Comparison of ENCODE assay signal across 11 cellular contexts in the genomic region with DNA sequence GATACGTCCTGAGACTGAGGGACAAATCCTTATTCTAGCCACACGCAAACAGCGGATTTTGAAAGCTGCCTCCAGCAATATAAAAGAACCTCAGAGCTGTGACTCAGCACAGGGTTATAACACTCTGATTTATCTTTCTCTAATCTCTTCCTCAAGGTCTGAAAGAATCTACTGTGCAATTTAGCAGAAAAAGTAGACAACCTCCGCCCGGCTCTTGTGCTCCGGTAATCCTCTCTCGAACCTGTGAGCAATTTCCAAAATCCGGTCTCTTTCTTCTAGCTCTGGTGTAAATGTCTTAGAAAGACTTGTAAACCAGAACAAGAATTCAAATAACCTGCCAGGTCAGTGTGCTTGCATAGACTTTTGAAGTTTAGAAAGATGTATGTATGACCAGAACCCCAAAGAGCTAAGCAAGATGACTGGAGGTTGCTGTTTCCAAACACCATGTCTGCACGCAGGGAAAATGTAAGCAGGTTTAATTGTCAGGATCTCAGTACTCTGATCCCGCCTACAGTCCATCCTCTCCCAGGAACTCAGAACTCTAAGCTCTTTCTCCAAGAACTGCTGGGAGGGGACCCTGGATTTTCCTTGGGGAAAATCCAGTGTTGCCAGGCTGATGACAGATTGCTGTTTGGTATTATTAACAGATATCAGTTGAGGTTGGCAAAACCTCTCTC.
DNase-seq lines count a peak whose midpoint lies in the region; ATAC-seq and TF ChIP-seq lines count a peak whose summit lies in the region.
"Had no signal": no experiment of that assay in that cellular context is flagged by ENCODE, and none has a peak within 500 bp of the region (broad histone marks: within the 10 kb centered on the region; RNA-seq: fewer than 3 reads in every experiment).

No MANE protein-coding gene starts in this region.

- H3K4me3 ChIP-seq in fibroblast of villous mesenchyme (ENCODE audit: low read depth, low read length) (peak overlapping the region; percentile 40), transverse colon (peak overlapping the region in 1 of 4 donors; percentile 20)
- H3K4me3 ChIP-seq: BLaER1 had no signal

- H3K9me3 ChIP-seq in transverse colon, result no peaks in the 10 kb centered on the region
- H3K9me3 ChIP-seq: BLaER1 had no signal

- H3K36me3 Mint-ChIP-seq in activated CD4-positive, alpha-beta T cell treated with anti-CD3 and anti-CD28 coated beads for 36 hours (ENCODE audit: low read depth), result no peaks in the 10 kb centered on the region
- H3K36me3 Mint-ChIP-seq in T-helper 1 cell treated with Interleukin-12 subunit alpha and Interleukin-12 subunit beta and Interleukin-4 antibody, amounts not matched to agents 30 μg/mL and 1 μg/mL, for 36 hours (ENCODE audit: low read depth), result peaks cover 2% of the 10 kb centered on the region

- H3K27me3 ChIP-seq in transverse colon, result no peaks in the 10 kb centered on the region
- H3K27me3 ChIP-seq: BLaER1 had no signal

- intact Hi-C loops in activated CD4-positive, alpha-beta T cell treated with anti-CD3 and anti-CD28 coated beads for 36 hours (cut with DNase I, micrococcal nuclease), result loop anchor here (5.0 to 10.0 kb wide), 4 partner anchors 339 to 786 kb away; a partner anchor contains a TSS
- intact Hi-C loops in transverse colon (cut with DNase I; ENCODE audit: low total_unique reads) (no loop called here), sciatic nerve (cut with DNase I) (no loop called here)

- in situ Hi-C loops in transverse colon (cut with MboI; ENCODE audit: low pct_ligation_motif_present in 1 of 4, low pct_unique_long_range_greater_than_20kb in 1 of 4, low sequenced_read_pairs in 3 of 4), result no loop called here

- peaks cover 14% of the 10 kb centered on the region for H3K4me1 Mint-ChIP-seq in activated CD4-positive, alpha-beta T cell treated with anti-CD3 and anti-CD28 coated beads for 36 hours
- H3K4me1 Mint-ChIP-seq in T-helper 1 cell treated with Interleukin-12 subunit alpha and Interleukin-12 subunit beta and Interleukin-4 antibody, amounts not matched to agents 30 μg/mL and 1 μg/mL, for 36 hours (ENCODE audit: low read depth), result peaks cover 26% of the 10 kb centered on the region

- H3K36me3 ChIP-seq in transverse colon, result no peaks in the 10 kb centered on the region
- H3K36me3 ChIP-seq: BLaER1 had no signal

- POLR2A ChIA-PET in activated CD4-positive, alpha-beta T cell treated with anti-CD3 and anti-CD28 coated beads for 36 hours (lab: Charles Lee), result no interaction called here

- TF ChIP-seq POLR2A in transverse colon (IDR thresholded peaks at IDR 0.05), result no peak

- peak overlapping the region; percentile 32 for H3K27ac Mint-ChIP-seq in activated CD4-positive, alpha-beta T cell treated with anti-CD3 and anti-CD28 coated beads for 36 hours
- peak overlapping the region; percentile 75 for H3K27ac Mint-ChIP-seq in T-helper 1 cell treated with Interleukin-12 subunit alpha and Interleukin-12 subunit beta and Interleukin-4 antibody, amounts not matched to agents 30 μg/mL and 1 μg/mL, for 36 hours

- TF ChIP-seq CTCF in fibroblast of villous mesenchyme (IDR thresholded peaks at IDR 0.05; ENCODE audit: insufficient read depth, low read depth, low read length) (no peak), transverse colon (IDR thresholded peaks at IDR 0.05) (no peak)

- TF ChIP-seq EP300 in transverse colon (IDR thresholded peaks at IDR 0.05; ENCODE audit: low read depth), result no peak

- 40 to 48% methylated on average over 3 to 10 of the region's 10 CpGs for WGBS in transverse colon (ENCODE audit: low coverage in 1 of 2), 2 donors

- peak; percentile 7 for DNase-seq in activated CD4-positive, alpha-beta T cell treated with anti-CD3 and anti-CD28 coated beads for 36 hours
- no peak for DNase-seq in activated CD4-positive, alpha-beta T cell treated with anti-CD3 and anti-CD28 coated beads for 1 hour
- peak; percentile 85 for DNase-seq in fibroblast of villous mesenchyme (ENCODE audit: low read depth)
- no peak for DNase-seq in transverse colon
- no peak for DNase-seq in HK-2 (ENCODE audit: unreplicated experiment)
- DNase-seq in pons (ENCODE audit: low spot score), result no peak
- DNase-seq in sciatic nerve (ENCODE audit: low spot score), result no peak
- DNase-seq: stimulated activated CD8-positive, alpha-beta memory T cell treated with anti-CD3 and anti-CD28 coated beads, Interleukin-4, amount 100 ng/mL, for 48 hours had no signal

- H3K4me3 Mint-ChIP-seq in activated CD4-positive, alpha-beta T cell treated with anti-CD3 and anti-CD28 coated beads for 36 hours, result no peak overlapping the region
- H3K4me3 Mint-ChIP-seq in T-helper 1 cell treated with Interleukin-12 subunit alpha and Interleukin-12 subunit beta and Interleukin-4 antibody, amounts not matched to agents 30 μg/mL and 1 μg/mL, for 36 hours, result no peak overlapping the region

- no peak for ATAC-seq in activated CD4-positive, alpha-beta T cell treated with anti-CD3 and anti-CD28 coated beads for 36 hours
- no peak for ATAC-seq in sciatic nerve

- H3K4me1 ChIP-seq in transverse colon, result peaks cover 0 to 26% (median 22%) of the 10 kb centered on the region in 4 donors

- peak overlapping the region; percentile 40 to 57 (median 48) for H3K27ac ChIP-seq in transverse colon
- H3K27ac ChIP-seq: BLaER1, KMS-11 had no signal

- CTCF ChIA-PET in activated CD4-positive, alpha-beta T cell treated with anti-CD3 and anti-CD28 coated beads for 36 hours (lab: Charles Lee), result interaction anchor here (0.8 kb wide), 1 partner anchor 11 kb away, joined by 5 read pairs; no protein-coding TSS in a partner anchor

- no peaks in the 10 kb centered on the region for H3K9me3 Mint-ChIP-seq in activated CD4-positive, alpha-beta T cell treated with anti-CD3 and anti-CD28 coated beads for 36 hours (ENCODE audit: low read depth)
- H3K9me3 Mint-ChIP-seq in T-helper 1 cell treated with Interleukin-12 subunit alpha and Interleukin-12 subunit beta and Interleukin-4 antibody, amounts not matched to agents 30 μg/mL and 1 μg/mL, for 36 hours, result no peaks in the 10 kb centered on the region

- peaks cover 25% of the 10 kb centered on the region for H3K27me3 Mint-ChIP-seq in activated CD4-positive, alpha-beta T cell treated with anti-CD3 and anti-CD28 coated beads for 36 hours
- H3K27me3 Mint-ChIP-seq in T-helper 1 cell treated with Interleukin-12 subunit alpha and Interleukin-12 subunit beta and Interleukin-4 antibody, amounts not matched to agents 30 μg/mL and 1 μg/mL, for 36 hours (ENCODE audit: low read depth), result peaks cover 11% of the 10 kb centered on the region

Comparison
In these comparisons a context has a peak if more than half of its experiments do, and no peak if none do; other contexts are left out.
1. DNase-seq: peak in activated CD4-positive, alpha-beta T cell treated with anti-CD3 and anti-CD28 coated beads for 36 hours (single experiment) and fibroblast of villous mesenchyme (single experiment); none in activated CD4-positive, alpha-beta T cell treated with anti-CD3 and anti-CD28 coated beads for 1 hour (single experiment), transverse colon (single experiment), HK-2 (single experiment), pons (single experiment) and sciatic nerve (single experiment).
2. intact Hi-C loops: an anchor here in activated CD4-positive, alpha-beta T cell treated with anti-CD3 and anti-CD28 coated beads for 36 hours (5.0 to 10.0 kb wide); none called in transverse colon and sciatic nerve.